1 cellular context compared by ENCODE assay signal in genomic region chr4:145066063-145066501, GRCh38.
TF ChIP-seq lines count a peak whose summit lies in the region.

No MANE protein-coding gene starts in this region.

TF ChIP-seq in endothelial cell of umbilical vein, 7 proteins besides CTCF, POLR2A, EP300 and RAD21:
- TF ChIP-seq EZH2 (IDR thresholded peaks at IDR 0.05; ENCODE audit: borderline replicate concordance, low read depth, low read length, severe bottlenecking): no peak
- no peak for TF ChIP-seq FOS (IDR thresholded peaks at IDR 0.05; ENCODE audit: borderline replicate concordance, insufficient read depth, low read length)
- TF ChIP-seq, protein P1, sequence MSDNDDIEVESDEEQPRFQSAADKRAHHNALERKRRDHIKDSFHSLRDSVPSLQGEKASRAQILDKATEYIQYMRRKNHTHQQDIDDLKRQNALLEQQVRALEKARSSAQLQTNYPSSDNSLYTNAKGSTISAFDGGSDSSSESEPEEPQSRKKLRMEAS (IDR thresholded peaks at IDR 0.05; ENCODE audit: insufficient read depth, insufficient read length): no peak
- no peak for TF ChIP-seq GATA2 (IDR thresholded peaks at IDR 0.05; ENCODE audit: insufficient read depth, insufficient read length, low read depth, low read length)
- TF ChIP-seq JUN (IDR thresholded peaks at IDR 0.05; ENCODE audit: borderline replicate concordance, insufficient read depth, insufficient read length, low read depth): no peak
- no peak for TF ChIP-seq MYC (IDR thresholded peaks at IDR 0.05; ENCODE audit: low read depth, low read length)
- no peak for TF ChIP-seq POLR2AphosphoS5 (IDR thresholded peaks at IDR 0.05; ENCODE audit: insufficient read depth, low read depth, low read length)
